In genomic region chr2:160375037-160375436, GRCh38 we compare ENCODE assay signal across 9 cellular contexts.
DNase-seq lines count a peak whose midpoint lies in the region; ATAC-seq and TF ChIP-seq lines count a peak whose summit lies in the region.
"Had no signal": no experiment of that assay in that cellular context is flagged by ENCODE, and none has a peak within 500 bp of the region (broad histone marks: within the 10 kb centered on the region; RNA-seq: fewer than 3 reads in every experiment).

No MANE protein-coding gene starts in this region.

- no peaks in the 10 kb centered on the region for H3K27me3 ChIP-seq in adrenal gland
- H3K27me3 ChIP-seq in gastrocnemius medialis: no peaks in the 10 kb centered on the region

- TF ChIP-seq CTCF in adrenal gland (IDR thresholded peaks at IDR 0.05) (no peak), gastrocnemius medialis (IDR thresholded peaks at IDR 0.05 in 4 of 5, conservative IDR thresholded peaks at IDR 0.05 in 1 of 5) (no peak)

- peak overlapping the region; percentile 34 to 84 (median 69) for H3K27ac ChIP-seq in adrenal gland
- H3K27ac ChIP-seq in gastrocnemius medialis: peak overlapping the region; percentile 15 to 50 (median 39)

- peaks cover 49 to 98% of the 10 kb centered on the region in 2 donors for H3K4me1 ChIP-seq in adrenal gland (replicated peaks in 1 of 2)
- peaks cover 80 to 99% of the 10 kb centered on the region in 2 donors for H3K4me1 ChIP-seq in gastrocnemius medialis

- intact Hi-C loops in adrenal gland (cut with DNase I) (no loop called here), Right ventricle myocardium superior (cut with DNase I) (no loop called here), gastrocnemius medialis (cut with DNase I; ENCODE audit: low total_unique reads) (no loop called here)

- no peaks in the 10 kb centered on the region for H3K36me3 ChIP-seq in adrenal gland (replicated peaks in 1 of 2)
- no peaks in the 10 kb centered on the region for H3K36me3 ChIP-seq in gastrocnemius medialis

- in situ Hi-C loops in gastrocnemius medialis (cut with MboI; ENCODE audit: low sequenced_read_pairs in 4 of 4): loop anchor here in 1 of 4 donors (25.0 kb wide), 1 partner anchor 112 kb away; the partner anchor contains the start of gene RBMS1

- peak; percentile 60 for DNase-seq in ELR (ENCODE audit: low read depth)
- DNase-seq in adrenal gland: peak in 2 of 7 donors; percentile 37 to 59
- DNase-seq in Right ventricle myocardium superior: no peak
- no peak for DNase-seq in gastrocnemius medialis
- no peak for DNase-seq in hippocampal formation (lab: John Stamatoyannopoulos, UW)
- no peak for DNase-seq in HPDE6-E6E7 (ENCODE audit: extremely low spot score)
- DNase-seq: activated effector memory CD4-positive, alpha-beta T cell treated with anti-CD3 and anti-CD28 coated beads, Interleukin-2, amount 50 U/mL, for 16 hours had no signal

- TF ChIP-seq POLR2A in adrenal gland (IDR thresholded peaks at IDR 0.05) (no peak), gastrocnemius medialis (IDR thresholded peaks at IDR 0.05) (no peak)

- H3K4me3 ChIP-seq in adrenal gland (no peak overlapping the region), gastrocnemius medialis (no peak overlapping the region)

- 40 to 56% (median 50%) methylated on average over 4 of the region's 4 CpGs for WGBS in adrenal gland, 4 donors

- ATAC-seq in Right ventricle myocardium superior (ENCODE audit: poor library complexity) (peak; percentile 34), gastrocnemius medialis (peak; percentile 36 to 48), GM21576 (IDR thresholded peaks at IDR 0.05; ENCODE audit: unreplicated experiment) (no peak), esophagus mucosa (no peak)

- H3K9me3 ChIP-seq in adrenal gland (replicated peaks in 1 of 3) (no peaks in the 10 kb centered on the region), gastrocnemius medialis (no peaks in the 10 kb centered on the region)

Comparison
In these comparisons a context has a peak if more than half of its experiments do, and no peak if none do; other contexts are left out.
1. ATAC-seq: peak in Right ventricle myocardium superior (single experiment) and gastrocnemius medialis (2 of 2); none in GM21576 (single experiment) and esophagus mucosa (single experiment).